In genomic region chr2:228878138-228878537, GRCh38 we compare ENCODE assay signal across 11 cellular contexts.
"Had no signal": no experiment of that assay in that cellular context is flagged by ENCODE, and none has a peak within 500 bp of the region (broad histone marks: within the 10 kb centered on the region; RNA-seq: fewer than 3 reads in every experiment).

No MANE protein-coding gene starts in this region.

- H3K4me3 ChIP-seq: GM23248, GM23338, HAP-1 had no signal

- H3K27ac ChIP-seq: GM23248 had no signal

- FAIRE-seq: H1, H54 had no signal

- H2AFZ ChIP-seq: GM23248, GM23338 had no signal

- H3K4me2 ChIP-seq: GM23338 had no signal

- H3K4me1 ChIP-seq: HAP-1 had no signal

- H3K9me3 ChIP-seq: HAP-1 had no signal

- H3K36me3 ChIP-seq: HAP-1 had no signal

- ATAC-seq: GM23338, HCT116 had no signal

- DNase-seq: GM23248, GOT3, H7, H9, HCEC 1CT, HFFc6 had no signal

- H3K9ac ChIP-seq: GM23248 had no signal
